Comparison of ENCODE assay signal across 24 cellular contexts in genomic region chr7:92783260-92783911, GRCh38.
A peak's percentile ranks its signal among the peaks of the same experiment; 100 is the strongest.
DNase-seq lines count a peak whose midpoint lies in the region; ATAC-seq and TF ChIP-seq lines count a peak whose summit lies in the region.
"Had no signal": no experiment of that assay in that cellular context is flagged by ENCODE, and none has a peak within 500 bp of the region (broad histone marks: within the 10 kb centered on the region; RNA-seq: fewer than 3 reads in every experiment).

No MANE protein-coding gene starts in this region.

- TF ChIP-seq CTCF in HL-60 (IDR thresholded peaks at IDR 0.05; ENCODE audit: insufficient read depth, low read length) (no peak), choroid plexus epithelial cell (conservative IDR thresholded peaks at IDR 0.05; ENCODE audit: low read depth, low read length) (no peak)

- no peaks in the 10 kb centered on the region for H3K27me3 ChIP-seq in HL-60 (ENCODE audit: insufficient read depth, poor library complexity, severe bottlenecking)
- H3K27me3 ChIP-seq: adrenal gland, upper lobe of right lung had no signal

- H3K27ac Mint-ChIP-seq in stimulated activated naive CD8-positive, alpha-beta T cell treated with anti-CD3 and anti-CD28 coated beads, Interleukin-15, amount 100 ng/mL, for 72 hours: no peak overlapping the region
- H3K27ac Mint-ChIP-seq: CD8-positive, alpha-beta T cell; stimulated activated naive CD8-positive, alpha-beta T cell treated with anti-CD3 and anti-CD28 coated beads, Interleukin-15, Interleukin-2, amounts not matched to agents 100 ng/mL and 50 ng/mL, for 24 hours had no signal

- ATAC-seq in stimulated activated naive CD8-positive, alpha-beta T cell treated with anti-CD3 and anti-CD28 coated beads, Interleukin-15, amount 100 ng/mL, for 72 hours: peak; percentile 64
- ATAC-seq in stimulated activated naive CD8-positive, alpha-beta T cell treated with anti-CD3 and anti-CD28 coated beads, Interleukin-15, Interleukin-2, amounts not matched to agents 100 U/mL and 50 U/mL, for 24 hours: no peak
- ATAC-seq in GM19455 (IDR thresholded peaks at IDR 0.05; ENCODE audit: unreplicated experiment) (no peak), HG03460 (IDR thresholded peaks at IDR 0.05; ENCODE audit: unreplicated experiment) (no peak)
- ATAC-seq: CD8-positive, alpha-beta T cell; HCT116; lower lobe of right lung; sciatic nerve; upper lobe of right lung had no signal

- peaks cover 51% of the 10 kb centered on the region for H3K4me1 Mint-ChIP-seq in stimulated activated naive CD8-positive, alpha-beta T cell treated with anti-CD3 and anti-CD28 coated beads, Interleukin-15, amount 100 ng/mL, for 72 hours

- no peak for DNase-seq in stimulated activated naive CD8-positive, alpha-beta T cell treated with anti-CD3 and anti-CD28 coated beads, Interleukin-15, amount 100 ng/mL, for 72 hours
- no peak for DNase-seq in stimulated activated naive CD8-positive, alpha-beta T cell treated with anti-CD3 and anti-CD28 coated beads, Interleukin-15, Interleukin-2, amounts not matched to agents 100 U/mL and 50 U/mL, for 24 hours
- DNase-seq in HL-60 (ENCODE audit: low read depth in 1 of 2, low spot score in 1 of 2) (no peak), choroid plexus epithelial cell (ENCODE audit: low read depth) (peak; percentile 47), NCI-H446 (lab: John Stamatoyannopoulos, UW) (no peak), NCI-H187 (lab: John Stamatoyannopoulos, UW) (no peak)
- DNase-seq: activated CD4-positive, alpha-beta T cell treated with anti-CD3 and anti-CD28 coated beads, Interleukin-2, amount 50 U/mL, for 48 hours; activated T-cell treated with anti-CD3 and anti-CD28 coated beads, Interleukin-2, amount 50 U/mL, for 48 hours; adrenal gland; CD8-positive, alpha-beta T cell; central memory CD4-positive, alpha-beta T cell; DMS79; effector CD8-positive, alpha-beta T cell; head of caudate nucleus; lower lobe of right lung; NCI-H187 treated with DMSO at 0.1 percent for 48 hours; NCI-H446 treated with DMSO at 0.1 percent for 48 hours; upper lobe of right lung had no signal

- H3K9me3 Mint-ChIP-seq in stimulated activated naive CD8-positive, alpha-beta T cell treated with anti-CD3 and anti-CD28 coated beads, Interleukin-15, amount 100 ng/mL, for 72 hours: peaks cover 1 to 3% of the 10 kb centered on the region in 2 donors

- H3K27me3 Mint-ChIP-seq in stimulated activated naive CD8-positive, alpha-beta T cell treated with anti-CD3 and anti-CD28 coated beads, Interleukin-15, amount 100 ng/mL, for 72 hours: no peaks in the 10 kb centered on the region
- H3K27me3 Mint-ChIP-seq: stimulated activated naive CD8-positive, alpha-beta T cell treated with anti-CD3 and anti-CD28 coated beads, Interleukin-15, Interleukin-2, amounts not matched to agents 100 ng/mL and 50 ng/mL, for 24 hours had no signal

- H3K27ac ChIP-seq in HL-60 (replicated peaks): peak overlapping the region; percentile 13
- H3K27ac ChIP-seq: adrenal gland, lower lobe of right lung, upper lobe of right lung, VCaP had no signal

- no peak overlapping the region for H3K4me3 Mint-ChIP-seq in stimulated activated naive CD8-positive, alpha-beta T cell treated with anti-CD3 and anti-CD28 coated beads, Interleukin-15, amount 100 ng/mL, for 72 hours
- H3K4me3 Mint-ChIP-seq: CD8-positive, alpha-beta T cell; stimulated activated naive CD8-positive, alpha-beta T cell treated with anti-CD3 and anti-CD28 coated beads, Interleukin-15, Interleukin-2, amounts not matched to agents 100 ng/mL and 50 ng/mL, for 24 hours had no signal

- H3K4me3 ChIP-seq in HL-60 (replicated peaks; ENCODE audit: insufficient read depth, low read length) (no peak overlapping the region), choroid plexus epithelial cell (ENCODE audit: low read depth, low read length) (no peak overlapping the region)
- H3K4me3 ChIP-seq: adrenal gland, lower lobe of right lung, upper lobe of right lung had no signal
